In the genomic region with DNA sequence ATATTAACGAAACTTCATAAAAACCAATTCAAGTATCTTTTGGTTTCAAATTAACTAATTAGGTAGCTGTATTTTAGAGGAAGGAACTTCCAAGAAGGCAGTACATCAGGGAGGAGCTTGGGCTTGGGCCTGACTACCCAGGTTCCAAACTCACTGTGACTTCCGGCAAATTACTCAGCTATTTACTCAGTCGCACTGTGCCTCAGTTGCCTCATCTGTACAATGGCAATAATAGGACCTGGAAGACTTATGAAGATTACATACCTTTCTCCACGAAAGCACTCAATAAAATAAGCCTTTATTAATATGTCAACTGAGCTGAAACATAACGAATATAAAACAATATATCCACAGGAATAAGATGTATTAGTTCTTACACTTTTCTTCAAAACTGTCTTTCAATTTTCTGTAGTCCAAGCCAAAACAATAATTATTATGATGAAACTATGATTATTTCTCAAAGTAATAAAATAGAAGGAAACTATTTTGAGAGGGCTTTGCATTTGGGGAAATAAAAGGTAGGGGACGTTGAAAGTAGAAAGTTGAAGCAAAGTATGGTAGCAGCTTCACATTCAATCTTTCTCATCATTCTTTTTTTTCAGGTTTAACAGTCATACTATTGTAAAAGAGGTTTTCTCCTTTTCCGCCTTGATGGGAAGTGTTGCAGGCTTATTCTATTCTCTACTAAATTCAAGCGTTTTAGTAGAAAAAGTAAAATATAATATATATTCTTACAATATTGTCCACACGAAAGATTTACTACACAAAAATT, we compare ENCODE assay signal across 8 cellular contexts. TPM values are rescaled to one million over a fixed set of nuclear protein-coding genes. Genes with fewer than 3 reads are reported as not detected.
DNase-seq lines count a peak whose midpoint lies in the region; ATAC-seq and TF ChIP-seq lines count a peak whose summit lies in the region.

No MANE protein-coding gene starts in this region.

- H4K20me1 ChIP-seq in HCT116 (ENCODE audit: insufficient read depth) (no peaks in the 10 kb centered on the region), hepatocyte (ENCODE audit: insufficient read depth, poor library complexity, severe bottlenecking) (no peaks in the 10 kb centered on the region), smooth muscle cell (ENCODE audit: low read depth) (no peaks in the 10 kb centered on the region)

- H3K9me3 Mint-ChIP-seq in WTC11 = no peaks in the 10 kb centered on the region

- H3K4me1 ChIP-seq in HCT116 (ENCODE audit: control insufficient read depth in 1 of 2, insufficient read depth in 2 of 2, low read length in 2 of 2) = peaks cover 0 to 22% of the 10 kb centered on the region in 2 experiments; a peak in 3 of 4 replicates
- H3K4me1 ChIP-seq in hepatocyte (ENCODE audit: insufficient read depth) = peaks cover 3% of the 10 kb centered on the region
- no peaks in the 10 kb centered on the region for H3K4me1 ChIP-seq in smooth muscle cell (ENCODE audit: low read depth)

- H3K9me2 ChIP-seq in HCT116 (ENCODE audit: insufficient read depth) (no peaks in the 10 kb centered on the region), hepatocyte (replicated peaks; ENCODE audit: insufficient read depth) (no peaks in the 10 kb centered on the region)

- H3K27me3 ChIP-seq in HCT116 (ENCODE audit: insufficient read depth, low read length) = no peaks in the 10 kb centered on the region
- H3K27me3 ChIP-seq in hepatocyte = no peaks in the 10 kb centered on the region
- no peaks in the 10 kb centered on the region for H3K27me3 ChIP-seq in smooth muscle cell (ENCODE audit: low read depth)

- no peak for TF ChIP-seq RAD21 in HCT116 (IDR thresholded peaks at IDR 0.05; ENCODE audit: low read depth)

- RAD21 ChIA-PET in HCT116 (lab: Charles Lee; ENCODE audit: low non-redundant PET in 1 of 2, low total read pairs in 2 of 2, uncharacterized antibody in 2 of 2, unreplicated experiment in 2 of 2) = no interaction called here

- H3K9me3 ChIP-seq in HCT116 (ENCODE audit: control insufficient read depth in 1 of 2, insufficient read depth in 1 of 2, low read depth in 1 of 2, low read length in 2 of 2) (no peaks in the 10 kb centered on the region), hepatocyte (ENCODE audit: low read depth) (no peaks in the 10 kb centered on the region), smooth muscle cell (replicated peaks; ENCODE audit: low read depth) (no peaks in the 10 kb centered on the region)

- peak overlapping the region; percentile 93 for H2AFZ ChIP-seq in HCT116 (ENCODE audit: low read depth, low read length, poor library complexity, severe bottlenecking)
- peak overlapping the region; percentile 86 for H2AFZ ChIP-seq in hepatocyte
- H2AFZ ChIP-seq in smooth muscle cell (ENCODE audit: low read depth) = peak overlapping the region; percentile 91

- no peak overlapping the region for H3K27ac Mint-ChIP-seq in WTC11

- CTCF ChIA-PET in HCT116 (lab: Charles Lee) (interaction anchor here (1.4 kb wide), 1 partner anchor 15 kb away, joined by 3 read pairs; no protein-coding TSS in a partner anchor), WTC11 (lab: Charles Lee) (interaction anchor here (0.6 to 1.9 kb wide), 4 partner anchors 10 to 229 kb away, joined by 3 to 7 read pairs (median 4); no protein-coding TSS in a partner anchor)

- BruUV-seq in HCT116 (replicated peaks; lab: Mats Ljungman, UMichigan) = no TSS peak

- DNase-seq in HCT116 (ENCODE audit: low read depth, low spot score) = no peak
- no peak for DNase-seq in WTC11 (ENCODE audit: low spot score)
- no peak for DNase-seq in hepatocyte (ENCODE audit: low spot score)
- DNase-seq in smooth muscle cell (lab: John Stamatoyannopoulos, UW; ENCODE audit: unreplicated experiment) = no peak
- DNase-seq in NCI-H345 (lab: John Stamatoyannopoulos, UW) = no peak

- peaks cover 12% of the 10 kb centered on the region for H3K4me1 Mint-ChIP-seq in WTC11

- H3K36me3 ChIP-seq in HCT116 (ENCODE audit: control insufficient read depth in 1 of 2, insufficient read depth in 2 of 2, low read length in 2 of 2) (no peaks in the 10 kb centered on the region), hepatocyte (replicated peaks; ENCODE audit: insufficient read depth, low read depth) (no peaks in the 10 kb centered on the region), smooth muscle cell (ENCODE audit: low read depth) (no peaks in the 10 kb centered on the region)

- H3K9ac ChIP-seq in HCT116 (ENCODE audit: low read length) (no peak overlapping the region), smooth muscle cell (ENCODE audit: low read depth) (peak overlapping the region; percentile 35)

- no peaks in the 10 kb centered on the region for H3K79me2 ChIP-seq in HCT116 (ENCODE audit: insufficient read depth, low read length)
- H3K79me2 ChIP-seq in hepatocyte = no peaks in the 10 kb centered on the region
- no peaks in the 10 kb centered on the region for H3K79me2 ChIP-seq in smooth muscle cell (ENCODE audit: low read depth)

- peak overlapping the region; percentile 94 for H3K4me3 Mint-ChIP-seq in WTC11

- no peak for TF ChIP-seq CTCF in HCT116 (IDR thresholded peaks at IDR 0.05 in 2 of 3, conservative IDR thresholded peaks at IDR 0.05 in 1 of 3; ENCODE audit: borderline replicate concordance in 1 of 3, insufficient read depth in 1 of 3, low read depth in 2 of 3, low read length in 2 of 3)
- no peak for TF ChIP-seq CTCF in WTC11 (IDR thresholded peaks at IDR 0.05)
- no peak for TF ChIP-seq CTCF in hepatocyte (IDR thresholded peaks at IDR 0.05; ENCODE audit: poor library complexity)
- TF ChIP-seq CTCF in smooth muscle cell (IDR thresholded peaks at IDR 0.05; ENCODE audit: borderline replicate concordance, insufficient read depth, poor library complexity, severe bottlenecking) = no peak

- no peaks in the 10 kb centered on the region for H3K36me3 Mint-ChIP-seq in WTC11

- ATAC-seq in HCT116 (no peak), WTC11 (no peak), HG03039 (IDR thresholded peaks at IDR 0.05; ENCODE audit: unreplicated experiment) (no peak), HG02970 (IDR thresholded peaks at IDR 0.05; ENCODE audit: low FRiP score, unreplicated experiment) (no peak), HG02588 (IDR thresholded peaks at IDR 0.05; ENCODE audit: unreplicated experiment) (no peak)

- 0 out of 2 replicates have a peak overlapping the region, but pooled peaks have one; percentile 67 for H3K27ac ChIP-seq in HCT116 (ENCODE audit: low read depth, low read length)
- peak overlapping the region; percentile 90 for H3K27ac ChIP-seq in hepatocyte
- peak overlapping the region; percentile 46 for H3K27ac ChIP-seq in smooth muscle cell (ENCODE audit: low read depth)

- TF ChIP-seq POLR2A in HCT116 (IDR thresholded peaks at IDR 0.05; ENCODE audit: borderline replicate concordance, extremely low read depth, insufficient read depth, insufficient read length) = no peak

- 60% methylated on average over 9 of the region's 9 CpGs for WGBS in hepatocyte (ENCODE audit: low lambda C conversion rate, missing lambda C conversion rate)
- WGBS in smooth muscle cell (ENCODE audit: low lambda C conversion rate) = 58% methylated on average over 9 of the region's 9 CpGs

- H3K4me2 ChIP-seq in HCT116 (ENCODE audit: low read length) (peak overlapping the region; percentile 74), hepatocyte (peak overlapping the region; percentile 73), smooth muscle cell (peak overlapping the region; percentile 93)

- peaks cover 16% of the 10 kb centered on the region for H3K27me3 Mint-ChIP-seq in WTC11 (ENCODE audit: low read depth)

- intact Hi-C loops in HCT116 (cut with micrococcal nuclease) = loop anchor here (10.0 kb wide), 1 partner anchor 214 kb away; no protein-coding TSS in a partner anchor

- POLR2A ChIA-PET in HCT116 (lab: Charles Lee) = interaction anchor here (0.8 kb wide), 1 partner anchor 229 kb away, joined by 4 read pairs; no protein-coding TSS in a partner anchor
- POLR2A ChIA-PET in WTC11 (lab: Charles Lee) = interaction anchor here (1.3 to 1.5 kb wide), 3 partner anchors 15 to 703 kb away, joined by 3 read pairs; a partner anchor contains a TSS

- H3F3A ChIP-seq in smooth muscle cell (ENCODE audit: low read depth) = peaks cover 5% of the 10 kb centered on the region

- peak overlapping the region; percentile 2 to 51; a peak in 3 of 4 replicates for H3K4me3 ChIP-seq in HCT116 (replicated peaks in 1 of 2; ENCODE audit: low read depth in 1 of 2, low read length in 2 of 2)
- peak overlapping the region; percentile 56 for H3K4me3 ChIP-seq in hepatocyte
- peak overlapping the region; percentile 87 for H3K4me3 ChIP-seq in smooth muscle cell

TF ChIP-seq in HCT116, 20 proteins besides CTCF, POLR2A, EP300 and RAD21 (continues in another document):
- TF ChIP-seq FOSL1 (IDR thresholded peaks at IDR 0.05; ENCODE audit: low read depth) = no peak
- no peak for TF ChIP-seq YY1 (IDR thresholded peaks at IDR 0.05; ENCODE audit: extremely low read depth, insufficient replicate concordance, low read depth, low read length)

TF ChIP-seq in WTC11, 78 proteins besides CTCF, POLR2A, EP300 and RAD21 (continues in another document):
- no peak for TF ChIP-seq NR3C1 (CRISPR knock-in tag; conservative IDR thresholded peaks at IDR 0.05; ENCODE audit: low read depth)

RNA-seq across cellular contexts. Expression of a gene that starts 10.5 kb away (rescaled TPM):
- not detected for total RNA-seq in HCT116 (2021; ENCODE audit: unreplicated experiment)
- 0.07 TPM in 1 of 2 replicates, not detected in the other for polyA plus RNA-seq in HCT116 (2012)
- total RNA-seq in WTC11 (2021) = not detected in 3 replicates
- not detected in 2 replicates for total RNA-seq in hepatocyte
- polyA plus RNA-seq in hepatocyte = not detected in 2 replicates
- total RNA-seq in smooth muscle cell = not detected in 2 replicates
- not detected in 2 replicates for polyA plus RNA-seq in smooth muscle cell

Comparison
In these comparisons a context has a peak if more than half of its experiments do, and no peak if none do; other contexts are left out.
1. H3K4me3 ChIP-seq: peak in every context shown above with its lines; median percentile 87 in smooth muscle cell; 56 in hepatocyte; 26 in HCT116.